ENCODE assay signal across 15 cellular contexts in genomic region chr15:37682304-37682703, GRCh38.
A peak's percentile ranks its signal among the peaks of the same experiment; 100 is the strongest.
DNase-seq lines count a peak whose midpoint lies in the region; ATAC-seq, FAIRE-seq and TF ChIP-seq lines count a peak whose summit lies in the region.
"Had no signal": no experiment of that assay in that cellular context is flagged by ENCODE, and none has a peak within 500 bp of the region (broad histone marks: within the 10 kb centered on the region; RNA-seq: fewer than 3 reads in every experiment).

No MANE protein-coding gene starts in this region.

- no peak overlapping the region for H3K9ac ChIP-seq in liver (ENCODE audit: low read depth in 1 of 2, low read length in 2 of 2)

- H3K27me3 ChIP-seq in brain microvascular endothelial cell (replicated peaks) (no peaks in the 10 kb centered on the region), liver (ENCODE audit: control insufficient read depth in 4 of 4, insufficient read depth in 4 of 4, low read length in 3 of 4) (no peaks in the 10 kb centered on the region), adrenal gland (no peaks in the 10 kb centered on the region)

- H3K9me3 ChIP-seq in liver (ENCODE audit: control insufficient read depth in 4 of 4, low read length in 3 of 4) (peaks cover 0 to 2% (median 0%) of the 10 kb centered on the region in 4 donors), adrenal gland (replicated peaks in 1 of 3) (no peaks in the 10 kb centered on the region)
- H3K9me3 ChIP-seq: prostate gland had no signal

- in situ Hi-C loops in KBM-7 (cut with MboI; ENCODE audit: low pct_unique_long_range_greater_than_20kb, low sequenced_read_pairs): no loop called here
- in situ Hi-C loops in brain microvascular endothelial cell (cut with HindIII; ENCODE audit: low pct_ligation_motif_present, low sequenced_read_pairs): no loop called here

- no peak for TF ChIP-seq POLR2A in adrenal gland (IDR thresholded peaks at IDR 0.05)

- H3K4me3 ChIP-seq in brain microvascular endothelial cell (ENCODE audit: low read depth, low read length) (no peak overlapping the region), liver (ENCODE audit: low read depth in 1 of 3, low read length in 3 of 3) (no peak overlapping the region), adrenal gland (no peak overlapping the region)
- H3K4me3 ChIP-seq: prostate gland had no signal

- H3K4me1 ChIP-seq in liver (ENCODE audit: control insufficient read depth in 4 of 4, insufficient read depth in 4 of 4, low read length in 3 of 4): no peaks in the 10 kb centered on the region
- no peaks in the 10 kb centered on the region for H3K4me1 ChIP-seq in adrenal gland (replicated peaks in 1 of 2)
- H3K4me1 ChIP-seq: prostate gland had no signal

- 59% methylated on average over 4 of the region's 4 CpGs for WGBS in liver
- WGBS in adrenal gland, 4 donors: 61 to 73% (median 70%) methylated on average over 4 of the region's 4 CpGs

- intact Hi-C loops in adrenal gland (cut with DNase I): no loop called here

- no peak for DNase-seq in D721Med (ENCODE audit: insufficient read length, low spot score)
- peak; percentile 26 for DNase-seq in KBM-7
- DNase-seq in brain microvascular endothelial cell: peak; percentile 3
- no peak for DNase-seq in midbrain (lab: John Stamatoyannopoulos, UW)
- DNase-seq in stimulated activated naive CD4-positive, alpha-beta T cell treated with Interleukin-2 at 50 U/mL for 16 hours (lab: John Stamatoyannopoulos, UW): no peak
- DNase-seq in adrenal gland: no peak
- DNase-seq: GOT3, left ventricle myocardium superior, NCI-H2081 treated with DMSO at 0.1 percent for 48 hours had no signal

- ATAC-seq in HG03159 (IDR thresholded peaks at IDR 0.05; ENCODE audit: unreplicated experiment): no peak
- ATAC-seq: left ventricle myocardium superior had no signal

- FAIRE-seq in D721Med (lab: Jason Lieb, UNC): no peak
- FAIRE-seq: G401.6 had no signal

- TF ChIP-seq RAD21 in liver (IDR thresholded peaks at IDR 0.05): peak; percentile 77 to 90

- peak; percentile 4 for TF ChIP-seq CTCF in D721Med (IDR thresholded peaks at IDR 0.05; ENCODE audit: insufficient read depth, missing control alignments)
- TF ChIP-seq CTCF in brain microvascular endothelial cell (IDR thresholded peaks at IDR 0.05; ENCODE audit: low read depth, low read length, missing control alignments): peak; percentile 43
- peak; percentile 53 for TF ChIP-seq CTCF in liver (IDR thresholded peaks at IDR 0.05; ENCODE audit: low read depth, low read length, missing input control)
- TF ChIP-seq CTCF in adrenal gland (IDR thresholded peaks at IDR 0.05): peak in 1 of 6 experiments; percentile 11

- H3K36me3 ChIP-seq in brain microvascular endothelial cell (replicated peaks) (no peaks in the 10 kb centered on the region), liver (ENCODE audit: control insufficient read depth in 4 of 4, insufficient read depth in 3 of 4, low read depth in 1 of 4, low read length in 3 of 4) (no peaks in the 10 kb centered on the region), adrenal gland (replicated peaks in 1 of 2) (no peaks in the 10 kb centered on the region)
- H3K36me3 ChIP-seq: prostate gland had no signal

- H3K27ac ChIP-seq in brain microvascular endothelial cell: no peak overlapping the region
- no peak overlapping the region for H3K27ac ChIP-seq in liver (ENCODE audit: low read depth in 1 of 2, low read length in 2 of 2)
- no peak overlapping the region for H3K27ac ChIP-seq in adrenal gland
- H3K27ac ChIP-seq: epithelial cell of prostate, HL-60, prostate gland had no signal

TF ChIP-seq in liver, 16 proteins besides CTCF, POLR2A, EP300 and RAD21:
- TF ChIP-seq GABPA (IDR thresholded peaks at IDR 0.05 in 1 of 2, conservative IDR thresholded peaks at IDR 0.05 in 1 of 2): no peak
TF ChIP-seq in liver: peak in this region for 0.

Comparison
In these comparisons a context has a peak if more than half of its experiments do, and no peak if none do; other contexts are left out.
1. DNase-seq: peak in KBM-7 (single experiment) and brain microvascular endothelial cell (single experiment); none in D721Med (single experiment), midbrain (single experiment), stimulated activated naive CD4-positive, alpha-beta T cell treated with Interleukin-2 at 50 U/mL for 16 hours (single experiment) and adrenal gland (0 of 7).